1 cellular context compared by ENCODE assay signal in genomic region chr2:121903037-121903689, GRCh38.
TF ChIP-seq lines count a peak whose summit lies in the region.

No MANE protein-coding gene starts in this region.

TF ChIP-seq in IMR-90, 13 proteins besides CTCF, POLR2A, EP300 and RAD21 (continued from another document):
- no peak for TF ChIP-seq ELK1 (IDR thresholded peaks at IDR 0.05; ENCODE audit: borderline replicate concordance, low read depth, low read length)
- TF ChIP-seq SMC3 (IDR thresholded peaks at IDR 0.05; ENCODE audit: low read depth, low read length): no peak
- TF ChIP-seq RFX5 (IDR thresholded peaks at IDR 0.05; ENCODE audit: low read depth, low read length): no peak
- no peak for TF ChIP-seq RCOR1 (IDR thresholded peaks at IDR 0.05; ENCODE audit: insufficient replicate concordance, low read length)
- no peak for TF ChIP-seq NFE2L2 (IDR thresholded peaks at IDR 0.05; ENCODE audit: low read depth, low read length)
- TF ChIP-seq CHD1 (IDR thresholded peaks at IDR 0.05; ENCODE audit: low read depth, low read length): no peak
TF ChIP-seq in IMR-90: peak in this region for 0.
